ENCODE assay signal across 8 cellular contexts in the genomic region with DNA sequence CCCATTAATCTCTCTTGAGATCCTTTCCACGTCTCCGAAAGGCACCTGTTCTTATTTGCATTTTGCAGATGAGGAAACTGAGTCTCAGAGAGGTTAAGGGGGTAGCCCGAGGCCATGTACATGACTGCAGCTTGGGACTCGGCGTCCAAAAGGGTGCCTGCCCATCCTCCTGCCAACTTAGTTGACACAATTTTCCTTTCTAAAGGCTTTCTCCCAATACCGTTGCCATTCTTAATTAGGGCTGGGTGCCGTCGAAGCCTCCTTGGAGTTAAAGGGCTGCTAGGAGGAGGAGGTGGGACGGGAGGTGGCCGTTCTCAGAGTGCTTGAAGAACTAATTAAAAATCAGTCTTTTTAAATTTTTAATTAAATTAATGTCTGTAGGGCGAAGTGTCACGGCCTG. TPM values are rescaled to one million over a fixed set of nuclear protein-coding genes. Genes with fewer than 3 reads are reported as not detected.
DNase-seq lines count a peak whose midpoint lies in the region; ATAC-seq and TF ChIP-seq lines count a peak whose summit lies in the region.

No MANE protein-coding gene starts in this region.

- peak overlapping the region; percentile 64 for H3K4me3 Mint-ChIP-seq in activated CD4-positive, alpha-beta memory T cell treated with anti-CD3 and anti-CD28 coated beads for 36 hours

- no peaks in the 10 kb centered on the region for H3K9me2 ChIP-seq in hepatocyte (replicated peaks; ENCODE audit: insufficient read depth)

- H4K20me1 ChIP-seq in hepatocyte (ENCODE audit: insufficient read depth, poor library complexity, severe bottlenecking) = no peaks in the 10 kb centered on the region

- H3K4me1 ChIP-seq in HAP-1 (peaks cover 11% of the 10 kb centered on the region), hepatocyte (ENCODE audit: insufficient read depth) (peaks cover 10% of the 10 kb centered on the region), skeletal muscle tissue (ENCODE audit: control insufficient read depth in 3 of 3, insufficient read depth in 3 of 3, low read length in 3 of 3) (peaks cover 31 to 36% (median 35%) of the 10 kb centered on the region in 3 donors)

- 78% methylated on average over 12 of the region's 12 CpGs for WGBS in hepatocyte (ENCODE audit: low lambda C conversion rate, missing lambda C conversion rate)

- peaks cover 38% of the 10 kb centered on the region for H3K79me2 ChIP-seq in hepatocyte

- H3K9me3 Mint-ChIP-seq in activated CD4-positive, alpha-beta memory T cell treated with anti-CD3 and anti-CD28 coated beads for 36 hours = peaks cover 3% of the 10 kb centered on the region

- H3K27me3 ChIP-seq in HAP-1 (ENCODE audit: low read depth) (no peaks in the 10 kb centered on the region), hepatocyte (no peaks in the 10 kb centered on the region), skeletal muscle tissue (ENCODE audit: control insufficient read depth in 3 of 3, insufficient read depth in 3 of 3, low read length in 3 of 3) (no peaks in the 10 kb centered on the region)

- CTCF ChIA-PET in activated CD4-positive, alpha-beta memory T cell treated with anti-CD3 and anti-CD28 coated beads for 36 hours (lab: Charles Lee) = interaction anchor here (1.5 to 2.1 kb wide), 2 partner anchors 96 to 195 kb away, joined by 6 read pairs; no protein-coding TSS in a partner anchor

- H3K27ac ChIP-seq in hepatocyte (no peak overlapping the region), skeletal muscle tissue (ENCODE audit: low read depth, low read length) (peak overlapping the region; percentile 70)

- DNase-seq in HAP-1 (ENCODE audit: low spot score in 2 of 2) (no peak), hepatocyte (ENCODE audit: low spot score) (no peak), GM19240 (ENCODE audit: insufficient read length, low spot score) (no peak), nucleus accumbens (lab: John Stamatoyannopoulos, UW) (no peak), germinal center (ENCODE audit: low spot score) (no peak)
- no peak for DNase-seq in activated CD4-positive, alpha-beta memory T cell treated with anti-CD3 and anti-CD28 coated beads for 36 hours

- H3K36me3 ChIP-seq in HAP-1 (replicated peaks) = peaks cover 4% of the 10 kb centered on the region
- H3K36me3 ChIP-seq in hepatocyte (replicated peaks; ENCODE audit: insufficient read depth, low read depth) = no peaks in the 10 kb centered on the region
- H3K36me3 ChIP-seq in skeletal muscle tissue (ENCODE audit: control insufficient read depth in 3 of 3, insufficient read depth in 3 of 3, low read length in 3 of 3) = no peaks in the 10 kb centered on the region

- H3K27me3 Mint-ChIP-seq in activated CD4-positive, alpha-beta memory T cell treated with anti-CD3 and anti-CD28 coated beads for 36 hours = no peaks in the 10 kb centered on the region

- no peak for TF ChIP-seq CTCF in hepatocyte (IDR thresholded peaks at IDR 0.05; ENCODE audit: poor library complexity)

- POLR2A ChIA-PET in activated CD4-positive, alpha-beta memory T cell treated with anti-CD3 and anti-CD28 coated beads for 36 hours (lab: Charles Lee) = interaction anchor here (1.1 kb wide), 1 partner anchor 9 kb away, joined by 3 read pairs; no protein-coding TSS in a partner anchor

- in situ Hi-C loops in HAP-1 (cut with MboI; ENCODE audit: low sequenced_read_pairs) = no loop called here

- H3K4me2 ChIP-seq in hepatocyte = peak overlapping the region; percentile 81

- peak overlapping the region; percentile 70 to 77 (median 75) for H3K9ac ChIP-seq in skeletal muscle tissue (ENCODE audit: low read depth in 1 of 3, low read length in 3 of 3)

- H3K27ac Mint-ChIP-seq in activated CD4-positive, alpha-beta memory T cell treated with anti-CD3 and anti-CD28 coated beads for 36 hours = no peak overlapping the region

- H3K4me3 ChIP-seq in HAP-1 = peak overlapping the region; percentile 67
- no peak overlapping the region for H3K4me3 ChIP-seq in hepatocyte
- peak overlapping the region; percentile 93 to 97 (median 96) for H3K4me3 ChIP-seq in skeletal muscle tissue (ENCODE audit: low read length in 3 of 3)

- peak overlapping the region; percentile 61 for H2AFZ ChIP-seq in hepatocyte

- intact Hi-C loops in activated CD4-positive, alpha-beta memory T cell treated with anti-CD3 and anti-CD28 coated beads for 36 hours (cut with micrococcal nuclease) = loop anchor here (1.0 to 2.0 kb wide), 4 partner anchors 131 to 259 kb away; a partner anchor contains a TSS

- peaks cover 11% of the 10 kb centered on the region for H3K36me3 Mint-ChIP-seq in activated CD4-positive, alpha-beta memory T cell treated with anti-CD3 and anti-CD28 coated beads for 36 hours

- ATAC-seq in HG02610 (IDR thresholded peaks at IDR 0.05; ENCODE audit: unreplicated experiment) = no peak

- H3K9me3 ChIP-seq in HAP-1 (no peaks in the 10 kb centered on the region), hepatocyte (ENCODE audit: low read depth) (no peaks in the 10 kb centered on the region), skeletal muscle tissue (ENCODE audit: control insufficient read depth in 3 of 3, low read length in 3 of 3) (no peaks in the 10 kb centered on the region)

- H3K4me1 Mint-ChIP-seq in activated CD4-positive, alpha-beta memory T cell treated with anti-CD3 and anti-CD28 coated beads for 36 hours (ENCODE audit: low read depth) = peaks cover 28% of the 10 kb centered on the region

RNA-seq across cellular contexts. Expression of a gene that starts 0.5 kb away (rescaled TPM):
- 10 to 100 TPM; 24.2 to 25.2 TPM for total RNA-seq in activated CD4-positive, alpha-beta memory T cell treated with anti-CD3 and anti-CD28 coated beads for 36 hours
- 8.1 and 15.5 TPM in 2 replicates for total RNA-seq in hepatocyte
- polyA plus RNA-seq in hepatocyte = 26.4 and 28.1 TPM in 2 replicates
- 16.7 TPM for total RNA-seq in skeletal muscle tissue

RNA-seq across cellular contexts. Expression of a gene that starts 30.7 kb away (rescaled TPM):
- total RNA-seq in activated CD4-positive, alpha-beta memory T cell treated with anti-CD3 and anti-CD28 coated beads for 36 hours = under 1 TPM in 1 of 2 experiments, not detected in 1; 0.29 TPM
- total RNA-seq in hepatocyte = 72.0 and 72.2 TPM in 2 replicates
- polyA plus RNA-seq in hepatocyte = 31.2 and 36.4 TPM in 2 replicates
- 104 TPM for total RNA-seq in skeletal muscle tissue

Comparison
In these comparisons a context has a peak if more than half of its experiments do, and no peak if none do; other contexts are left out.
1. RNA of a gene that starts 30.7 kb away (total RNA-seq): 104 TPM in skeletal muscle tissue (single experiment) and 72.0 to 72.2 TPM in hepatocyte; 0.29 TPM in activated CD4-positive, alpha-beta memory T cell treated with anti-CD3 and anti-CD28 coated beads for 36 hours; every median in the first group is over 10 times any median in the second.